Comparison of ENCODE assay signal across 9 cellular contexts in genomic region chr2:40101076-40101688, GRCh38.
DNase-seq lines count a peak whose midpoint lies in the region; ATAC-seq, FAIRE-seq and TF ChIP-seq lines count a peak whose summit lies in the region.
"Had no signal": no experiment of that assay in that cellular context is flagged by ENCODE, and none has a peak within 500 bp of the region (broad histone marks: within the 10 kb centered on the region; RNA-seq: fewer than 3 reads in every experiment).

No MANE protein-coding gene starts in this region.

- FAIRE-seq in RCC 7860 (lab: Jason Lieb, UNC), result no peak

- TF ChIP-seq EP300 in tibial nerve (IDR thresholded peaks at IDR 0.05), result no peak

- POLR2A ChIA-PET in activated CD8-positive, alpha-beta T cell treated with anti-CD3 and anti-CD28 coated beads for 36 hours (lab: Charles Lee), result no interaction called here

- H3K9me3 Mint-ChIP-seq in mesothelial cell of epicardium, result no peaks in the 10 kb centered on the region
- no peaks in the 10 kb centered on the region for H3K9me3 Mint-ChIP-seq in activated CD8-positive, alpha-beta T cell treated with anti-CD3 and anti-CD28 coated beads for 36 hours

- 0 to 28% methylated on average over 1 of the region's 1 CpG for WGBS in tibial nerve, 2 donors

- intact Hi-C loops in activated CD8-positive, alpha-beta T cell treated with anti-CD3 and anti-CD28 coated beads for 36 hours (cut with micrococcal nuclease), result no loop called here

- peaks cover 0 to 12% (median 1%) of the 10 kb centered on the region in 4 donors for H3K4me1 ChIP-seq in tibial nerve

- H3K27me3 ChIP-seq in tibial nerve, result no peaks in the 10 kb centered on the region

- ATAC-seq in GM18858 (IDR thresholded peaks at IDR 0.05; ENCODE audit: unreplicated experiment), result peak; percentile 80
- ATAC-seq in HG02885 (IDR thresholded peaks at IDR 0.05; ENCODE audit: poor library complexity, unreplicated experiment), result peak; percentile 85
- no peak for ATAC-seq in activated CD8-positive, alpha-beta T cell treated with anti-CD3 and anti-CD28 coated beads for 36 hours
- no peak for ATAC-seq in HG02571 (IDR thresholded peaks at IDR 0.05; ENCODE audit: unreplicated experiment)

- no peaks in the 10 kb centered on the region for H3K27me3 Mint-ChIP-seq in mesothelial cell of epicardium (ENCODE audit: low read depth)
- H3K27me3 Mint-ChIP-seq in activated CD8-positive, alpha-beta T cell treated with anti-CD3 and anti-CD28 coated beads for 36 hours, result no peaks in the 10 kb centered on the region

- DNase-seq in RCC 7860 (ENCODE audit: low spot score) (peak; percentile 43), mesothelial cell of epicardium (ENCODE audit: low spot score in 2 of 2, unreplicated experiment in 2 of 2) (no peak), tibial nerve (ENCODE audit: low spot score in 2 of 2) (no peak), T-helper 1 cell (no peak)
- DNase-seq in activated CD8-positive, alpha-beta T cell treated with anti-CD3 and anti-CD28 coated beads for 36 hours, result no peak

- no peaks in the 10 kb centered on the region for H3K36me3 ChIP-seq in tibial nerve

- H3K27ac Mint-ChIP-seq in mesothelial cell of epicardium, result peak overlapping the region; percentile 19
- no peak overlapping the region for H3K27ac Mint-ChIP-seq in activated CD8-positive, alpha-beta T cell treated with anti-CD3 and anti-CD28 coated beads for 36 hours

- no peaks in the 10 kb centered on the region for H3K36me3 Mint-ChIP-seq in mesothelial cell of epicardium
- no peaks in the 10 kb centered on the region for H3K36me3 Mint-ChIP-seq in activated CD8-positive, alpha-beta T cell treated with anti-CD3 and anti-CD28 coated beads for 36 hours (ENCODE audit: low read depth)

- no peaks in the 10 kb centered on the region for H3K9me3 ChIP-seq in tibial nerve

- no peak overlapping the region for H3K4me3 ChIP-seq in tibial nerve

- H3K27ac ChIP-seq in tibial nerve, result no peak overlapping the region
- H3K27ac ChIP-seq: VCaP had no signal

- no peak for TF ChIP-seq CTCF in mesothelial cell of epicardium (IDR thresholded peaks at IDR 0.05; ENCODE audit: unreplicated experiment)
- no peak for TF ChIP-seq CTCF in tibial nerve (IDR thresholded peaks at IDR 0.05)
- no peak for TF ChIP-seq CTCF in activated CD8-positive, alpha-beta T cell treated with anti-CD3 and anti-CD28 coated beads for 36 hours (IDR thresholded peaks at IDR 0.05)

- TF ChIP-seq POLR2A in tibial nerve (IDR thresholded peaks at IDR 0.05), result no peak

- no peak overlapping the region for H3K4me3 Mint-ChIP-seq in mesothelial cell of epicardium
- no peak overlapping the region for H3K4me3 Mint-ChIP-seq in activated CD8-positive, alpha-beta T cell treated with anti-CD3 and anti-CD28 coated beads for 36 hours

- CTCF ChIA-PET in activated CD8-positive, alpha-beta T cell treated with anti-CD3 and anti-CD28 coated beads for 36 hours (lab: Charles Lee), result no interaction called here

- peaks cover 22% of the 10 kb centered on the region for H3K4me1 Mint-ChIP-seq in mesothelial cell of epicardium
- H3K4me1 Mint-ChIP-seq in activated CD8-positive, alpha-beta T cell treated with anti-CD3 and anti-CD28 coated beads for 36 hours (ENCODE audit: low read depth), result no peaks in the 10 kb centered on the region

Comparison
In these comparisons a context has a peak if more than half of its experiments do, and no peak if none do; other contexts are left out.
1. ATAC-seq: peak in GM18858 (single experiment) and HG02885 (single experiment); none in activated CD8-positive, alpha-beta T cell treated with anti-CD3 and anti-CD28 coated beads for 36 hours (single experiment) and HG02571 (single experiment).